Comparison of ENCODE assay signal across 24 cellular contexts in the genomic region with DNA sequence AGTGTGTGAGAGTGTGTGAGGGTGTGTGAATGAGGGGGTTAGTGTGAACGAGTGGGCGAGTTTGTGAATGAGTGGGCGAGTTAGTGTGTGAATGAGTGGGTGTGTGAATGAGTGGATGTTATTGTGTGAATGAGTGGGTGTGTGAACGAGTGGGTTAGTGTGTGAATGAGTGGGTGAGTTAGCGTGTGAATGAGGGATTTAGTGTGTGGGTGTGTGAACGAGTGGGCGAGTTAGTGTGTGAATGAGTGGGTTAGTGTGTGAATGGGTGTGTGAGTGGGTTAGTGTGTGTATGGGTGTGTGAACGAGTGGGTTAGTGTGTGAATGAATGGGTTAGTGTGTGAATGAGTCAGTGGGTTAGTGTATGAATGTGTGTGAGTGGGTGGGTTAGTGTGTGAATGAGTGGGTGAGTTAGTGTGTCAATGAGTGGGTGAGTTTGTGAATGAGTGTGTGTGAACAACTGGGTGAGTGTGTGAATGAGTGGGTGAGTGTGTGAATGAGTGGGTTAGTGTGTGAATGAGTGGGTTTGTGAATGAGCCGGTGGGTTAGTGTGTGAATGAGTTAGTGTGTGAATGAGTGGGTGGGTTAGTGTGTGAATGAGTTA. TPM values are rescaled to one million over a fixed set of nuclear protein-coding genes. Genes with fewer than 3 reads are reported as not detected.
DNase-seq lines count a peak whose midpoint lies in the region; ATAC-seq and TF ChIP-seq lines count a peak whose summit lies in the region.
"Had no signal": no experiment of that assay in that cellular context is flagged by ENCODE, and none has a peak within 500 bp of the region (broad histone marks: within the 10 kb centered on the region; RNA-seq: fewer than 3 reads in every experiment).

No MANE protein-coding gene starts in this region.

- TF ChIP-seq CTCF in neural crest cell (conservative IDR thresholded peaks at IDR 0.05): no peak

- intact Hi-C loops in activated CD4-positive, alpha-beta T cell treated with anti-CD3 and anti-CD28 coated beads, Interleukin-2, amount 10 ng/mL, durations not matched to agents 24 days and 14 days (cut with micrococcal nuclease): no loop called here

- H3K27me3 Mint-ChIP-seq in activated CD4-positive, alpha-beta T cell treated with anti-CD3 and anti-CD28 coated beads, Interleukin-2, amount 10 ng/mL, durations not matched to agents 24 days and 14 days: no peaks in the 10 kb centered on the region
- no peaks in the 10 kb centered on the region for H3K27me3 Mint-ChIP-seq in stimulated activated naive CD8-positive, alpha-beta T cell treated with anti-CD3 and anti-CD28 coated beads, Interleukin-15, Interleukin-2, amounts not matched to agents 100 ng/mL and 50 ng/mL, for 24 hours
- no peaks in the 10 kb centered on the region for H3K27me3 Mint-ChIP-seq in neural crest cell (ENCODE audit: low read depth)
- H3K27me3 Mint-ChIP-seq: IgD-negative memory B cell had no signal

- H3K36me3 Mint-ChIP-seq in activated CD4-positive, alpha-beta T cell treated with anti-CD3 and anti-CD28 coated beads, Interleukin-2, amount 10 ng/mL, durations not matched to agents 24 days and 14 days (ENCODE audit: low read depth): peaks cover 71% of the 10 kb centered on the region
- peaks cover 15% of the 10 kb centered on the region for H3K36me3 Mint-ChIP-seq in stimulated activated naive CD8-positive, alpha-beta T cell treated with anti-CD3 and anti-CD28 coated beads, Interleukin-15, Interleukin-2, amounts not matched to agents 100 ng/mL and 50 ng/mL, for 24 hours (ENCODE audit: low read depth)
- H3K36me3 Mint-ChIP-seq in neural crest cell (ENCODE audit: low read depth): peaks cover 41% of the 10 kb centered on the region
- H3K36me3 Mint-ChIP-seq: IgD-negative memory B cell had no signal

- no peak for ATAC-seq in stimulated activated naive CD8-positive, alpha-beta T cell treated with anti-CD3 and anti-CD28 coated beads, Interleukin-15, Interleukin-2, amounts not matched to agents 100 U/mL and 50 U/mL, for 24 hours
- ATAC-seq: GM23338 had no signal

- DNase-seq in activated CD4-positive, alpha-beta T cell treated with anti-CD3 and anti-CD28 coated beads, Interleukin-2, amount 10 ng/mL, durations not matched to agents 24 days and 14 days: no peak
- no peak for DNase-seq in activated CD4-positive, alpha-beta T cell treated with anti-CD3 and anti-CD28 coated beads, Interleukin-2, amount 50 U/mL, for 48 hours
- no peak for DNase-seq in stimulated activated naive CD8-positive, alpha-beta T cell treated with anti-CD3 and anti-CD28 coated beads, Interleukin-15, Interleukin-2, amounts not matched to agents 100 U/mL and 50 U/mL, for 24 hours
- DNase-seq in neural crest cell (ENCODE audit: low read depth, low spot score) (no peak), DMS79 (lab: John Stamatoyannopoulos, UW) (no peak), HCEC 1CT (no peak)
- no peak for DNase-seq in activated CD8-positive, alpha-beta memory T cell treated with anti-CD3 and anti-CD28 coated beads for 24 hours
- DNase-seq: ACHN, BE2C, Calu3, DMS153, MM.1S, NCI-H1092, NCI-H1417 treated with DMSO at 0.1 percent for 48 hours, NCI-H1694 treated with DMSO at 0.1 percent for 48 hours, NCI-H2081, NCI-H2227 treated with DMSO at 0.1 percent for 48 hours, NCI-H526 treated with DMSO at 0.1 percent for 48 hours, Right ventricle myocardium superior, RPMI8226 had no signal

- peaks cover 18% of the 10 kb centered on the region for H3K4me1 Mint-ChIP-seq in activated CD4-positive, alpha-beta T cell treated with anti-CD3 and anti-CD28 coated beads, Interleukin-2, amount 10 ng/mL, durations not matched to agents 24 days and 14 days
- peaks cover 20% of the 10 kb centered on the region for H3K4me1 Mint-ChIP-seq in stimulated activated naive CD8-positive, alpha-beta T cell treated with anti-CD3 and anti-CD28 coated beads, Interleukin-15, Interleukin-2, amounts not matched to agents 100 ng/mL and 50 ng/mL, for 24 hours (ENCODE audit: low read depth)
- H3K4me1 Mint-ChIP-seq in neural crest cell: peaks cover 22% of the 10 kb centered on the region
- H3K4me1 Mint-ChIP-seq: CD14-positive monocyte, GM23338 had no signal

- H3K27ac Mint-ChIP-seq in activated CD4-positive, alpha-beta T cell treated with anti-CD3 and anti-CD28 coated beads, Interleukin-2, amount 10 ng/mL, durations not matched to agents 24 days and 14 days: peak overlapping the region; percentile 34
- H3K27ac Mint-ChIP-seq in stimulated activated naive CD8-positive, alpha-beta T cell treated with anti-CD3 and anti-CD28 coated beads, Interleukin-15, Interleukin-2, amounts not matched to agents 100 ng/mL and 50 ng/mL, for 24 hours: peak overlapping the region; percentile 47
- no peak overlapping the region for H3K27ac Mint-ChIP-seq in neural crest cell (ENCODE audit: unreplicated experiment)
- H3K27ac Mint-ChIP-seq: CD14-positive monocyte, GM23338, IgD-negative memory B cell had no signal

- H3K4me3 Mint-ChIP-seq in activated CD4-positive, alpha-beta T cell treated with anti-CD3 and anti-CD28 coated beads, Interleukin-2, amount 10 ng/mL, durations not matched to agents 24 days and 14 days: no peak overlapping the region
- H3K4me3 Mint-ChIP-seq in stimulated activated naive CD8-positive, alpha-beta T cell treated with anti-CD3 and anti-CD28 coated beads, Interleukin-15, Interleukin-2, amounts not matched to agents 100 ng/mL and 50 ng/mL, for 24 hours: peak overlapping the region; percentile 6
- peak overlapping the region; percentile 2 for H3K4me3 Mint-ChIP-seq in neural crest cell
- H3K4me3 Mint-ChIP-seq: CD14-positive monocyte, GM23338, IgD-negative memory B cell had no signal

- peaks cover 76% of the 10 kb centered on the region for H3K9me3 Mint-ChIP-seq in activated CD4-positive, alpha-beta T cell treated with anti-CD3 and anti-CD28 coated beads, Interleukin-2, amount 10 ng/mL, durations not matched to agents 24 days and 14 days
- peaks cover 76% of the 10 kb centered on the region for H3K9me3 Mint-ChIP-seq in stimulated activated naive CD8-positive, alpha-beta T cell treated with anti-CD3 and anti-CD28 coated beads, Interleukin-15, Interleukin-2, amounts not matched to agents 100 ng/mL and 50 ng/mL, for 24 hours
- peaks cover 68% of the 10 kb centered on the region for H3K9me3 Mint-ChIP-seq in neural crest cell

RNA-seq across cellular contexts. Expression of gene NKD2, which starts 37.5 kb away (rescaled TPM):
- total RNA-seq in activated CD4-positive, alpha-beta T cell treated with anti-CD3 and anti-CD28 coated beads, Interleukin-2, amount 10 ng/mL, durations not matched to agents 24 days and 14 days: 3.3 and 4.0 TPM in 2 replicates
- 15.6 and 20.6 TPM in 2 replicates for total RNA-seq in neural crest cell
